Comparison of ENCODE assay signal across 10 cellular contexts in genomic region chr3:136659253-136659652, GRCh38.
A peak's percentile ranks its signal among the peaks of the same experiment; 100 is the strongest.
DNase-seq lines count a peak whose midpoint lies in the region; ATAC-seq and TF ChIP-seq lines count a peak whose summit lies in the region.
"Had no signal": no experiment of that assay in that cellular context is flagged by ENCODE, and none has a peak within 500 bp of the region (broad histone marks: within the 10 kb centered on the region; RNA-seq: fewer than 3 reads in every experiment).

No MANE protein-coding gene starts in this region.

- ATAC-seq in HG03460 (IDR thresholded peaks at IDR 0.05; ENCODE audit: unreplicated experiment) = no peak
- ATAC-seq in GM21825 (IDR thresholded peaks at IDR 0.05; ENCODE audit: unreplicated experiment) = no peak

- DNase-seq in DMS 273 (lab: John Stamatoyannopoulos, UW; ENCODE audit: unreplicated experiment) (peak; percentile 92), NCI-H2081 (lab: John Stamatoyannopoulos, UW) (peak; percentile 23 to 60), choroid plexus epithelial cell (ENCODE audit: low read depth) (peak; percentile 84), mesothelial cell of epicardium (ENCODE audit: low spot score in 2 of 2, unreplicated experiment in 2 of 2) (no peak), GM20000 (ENCODE audit: low spot score) (no peak), iPS-NIHi7 (ENCODE audit: extremely low spot score) (no peak)
- DNase-seq: natural killer cell had no signal

- peaks cover 9% of the 10 kb centered on the region for H3K9me3 Mint-ChIP-seq in mesothelial cell of epicardium
- H3K9me3 Mint-ChIP-seq: activated naive CD4-positive, alpha-beta T cell treated with anti-CD3 and anti-CD28 coated beads, Interleukin-2, amount 50 U/mL, for 24 hours had no signal

- peaks cover 10% of the 10 kb centered on the region for H3K36me3 Mint-ChIP-seq in mesothelial cell of epicardium

- H3K4me1 Mint-ChIP-seq in mesothelial cell of epicardium = peaks cover 13% of the 10 kb centered on the region

- peak overlapping the region; percentile 16 for H3K4me3 Mint-ChIP-seq in mesothelial cell of epicardium
- H3K4me3 Mint-ChIP-seq: activated naive CD4-positive, alpha-beta T cell treated with anti-CD3 and anti-CD28 coated beads, Interleukin-2, amount 50 U/mL, for 24 hours; natural killer cell had no signal

- H3K4me3 ChIP-seq in choroid plexus epithelial cell (ENCODE audit: low read depth, low read length) = no peak overlapping the region

- H3K27me3 Mint-ChIP-seq in mesothelial cell of epicardium (ENCODE audit: low read depth) = no peaks in the 10 kb centered on the region
- H3K27me3 Mint-ChIP-seq: activated naive CD4-positive, alpha-beta T cell treated with anti-CD3 and anti-CD28 coated beads, Interleukin-2, amount 50 U/mL, for 24 hours had no signal

- TF ChIP-seq CTCF in choroid plexus epithelial cell (conservative IDR thresholded peaks at IDR 0.05; ENCODE audit: low read depth, low read length) = no peak
- TF ChIP-seq CTCF in mesothelial cell of epicardium (IDR thresholded peaks at IDR 0.05; ENCODE audit: unreplicated experiment) = no peak
- TF ChIP-seq CTCF in GM20000 (IDR thresholded peaks at IDR 0.05; ENCODE audit: extremely low read depth, missing control alignments) = no peak

- H3K27ac Mint-ChIP-seq in mesothelial cell of epicardium = peak overlapping the region; percentile 93
- H3K27ac Mint-ChIP-seq: activated naive CD4-positive, alpha-beta T cell treated with anti-CD3 and anti-CD28 coated beads, Interleukin-2, amount 50 U/mL, for 24 hours had no signal

Comparison
In these comparisons a context has a peak if more than half of its experiments do, and no peak if none do; other contexts are left out.
1. DNase-seq: peak in DMS 273 (single experiment), NCI-H2081 (2 of 2) and choroid plexus epithelial cell (single experiment); none in mesothelial cell of epicardium (0 of 2), GM20000 (single experiment) and iPS-NIHi7 (single experiment).